14 cellular contexts compared by ENCODE assay signal in genomic region chr3:147930417-147930816, GRCh38.
DNase-seq lines count a peak whose midpoint lies in the region; ATAC-seq and TF ChIP-seq lines count a peak whose summit lies in the region.
"Had no signal": no experiment of that assay in that cellular context is flagged by ENCODE, and none has a peak within 500 bp of the region (broad histone marks: within the 10 kb centered on the region; RNA-seq: fewer than 3 reads in every experiment).

No MANE protein-coding gene starts in this region.

- H3K79me2 ChIP-seq in H9 (ENCODE audit: insufficient read depth, low read length): no peaks in the 10 kb centered on the region

- H2BK12ac ChIP-seq in H9 (ENCODE audit: insufficient read length, low read depth, low read length): no peak overlapping the region

- intact Hi-C loops in Right ventricle myocardium inferior (cut with DNase I): no loop called here

- H3K4me1 ChIP-seq in H9 (ENCODE audit: insufficient read depth, low read length): peaks cover 3% of the 10 kb centered on the region; the same call in 1 of the 2 replicates
- H3K4me1 ChIP-seq: upper lobe of left lung had no signal

- H2AFZ ChIP-seq in H9 (ENCODE audit: low read length): no peak overlapping the region

- no peak overlapping the region for H2BK120ac ChIP-seq in H9 (ENCODE audit: low read depth, low read length, poor library complexity, severe bottlenecking)

- H3K14ac ChIP-seq in H9 (ENCODE audit: insufficient read depth, low read length): no peak overlapping the region

- H2BK5ac ChIP-seq in H9 (ENCODE audit: insufficient read length, low read length): no peak overlapping the region

- no peaks in the 10 kb centered on the region for H3K27me3 ChIP-seq in H9 (ENCODE audit: insufficient read depth, low read length)
- H3K27me3 ChIP-seq: upper lobe of left lung had no signal

- H3K56ac ChIP-seq in H9 (ENCODE audit: insufficient read length, low read depth, low read length): no peak overlapping the region

- H3K4me1 Mint-ChIP-seq in nephron progenitor cell (peaks cover 26% of the 10 kb centered on the region), H9 (peaks cover 45 to 46% of the 10 kb centered on the region in 2 experiments)
- H3K4me1 Mint-ChIP-seq: activated CD4-positive, alpha-beta T cell treated with anti-CD3 and anti-CD28 coated beads, Interleukin-2, amount 10 ng/mL, durations not matched to agents 24 days and 14 days; B cell had no signal

- no peaks in the 10 kb centered on the region for H3K79me1 ChIP-seq in H9 (ENCODE audit: insufficient read depth, low read depth, low read length, poor library complexity, severe bottlenecking)

- H2BK20ac ChIP-seq in H9 (ENCODE audit: low read depth, low read length, poor library complexity, severe bottlenecking): no peak overlapping the region

- no peak overlapping the region for H3K9ac ChIP-seq in H9 (ENCODE audit: extremely low read depth, insufficient read length, low read length)

- no peak overlapping the region for H3K23ac ChIP-seq in H9 (ENCODE audit: insufficient read length, low read depth, low read length)

- H3K18ac ChIP-seq in H9 (ENCODE audit: insufficient read length, low read depth, low read length): no peak overlapping the region

- no peak for ATAC-seq in Right ventricle myocardium inferior

- no peaks in the 10 kb centered on the region for H3K23me2 ChIP-seq in H9 (ENCODE audit: insufficient read length, low read depth, low read length, poor library complexity, severe bottlenecking)

- H3K27ac Mint-ChIP-seq in nephron progenitor cell (peak overlapping the region; percentile 50), H9 (peak overlapping the region in 1 of 3 experiments; percentile 80; a peak in 2 of 7 replicates)
- H3K27ac Mint-ChIP-seq: activated CD4-positive, alpha-beta T cell treated with anti-CD3 and anti-CD28 coated beads, Interleukin-2, amount 10 ng/mL, durations not matched to agents 24 days and 14 days; B cell had no signal

- H3T11ph ChIP-seq in H9 (ENCODE audit: low read length): no peak overlapping the region

- no peak overlapping the region for H4K5ac ChIP-seq in H9 (ENCODE audit: insufficient read length, low read depth, low read length)

- no peak overlapping the region for H3K4ac ChIP-seq in H9 (ENCODE audit: low read depth, low read length)

- H3K9me3 ChIP-seq in H9 (ENCODE audit: control insufficient read depth, low read depth, low read length): no peaks in the 10 kb centered on the region
- H3K9me3 ChIP-seq: upper lobe of left lung had no signal

- H2AK5ac ChIP-seq in H9 (ENCODE audit: insufficient read length, low read length): no peak overlapping the region

- H3K4me3 Mint-ChIP-seq in nephron progenitor cell (no peak overlapping the region), H9 (no peak overlapping the region)
- H3K4me3 Mint-ChIP-seq: activated CD4-positive, alpha-beta T cell treated with anti-CD3 and anti-CD28 coated beads, Interleukin-2, amount 10 ng/mL, durations not matched to agents 24 days and 14 days; B cell had no signal

- H2BK15ac ChIP-seq in H9 (ENCODE audit: low read depth, low read length): no peak overlapping the region

- H3K27me3 Mint-ChIP-seq in nephron progenitor cell (ENCODE audit: low read depth, poor library complexity): no peaks in the 10 kb centered on the region
- H3K27me3 Mint-ChIP-seq in H9 (ENCODE audit: low read depth): no peaks in the 10 kb centered on the region
- H3K27me3 Mint-ChIP-seq: activated CD4-positive, alpha-beta T cell treated with anti-CD3 and anti-CD28 coated beads, Interleukin-2, amount 10 ng/mL, durations not matched to agents 24 days and 14 days; B cell had no signal

- H3K9me3 Mint-ChIP-seq in nephron progenitor cell (no peaks in the 10 kb centered on the region), H9 (no peaks in the 10 kb centered on the region)
- H3K9me3 Mint-ChIP-seq: activated CD4-positive, alpha-beta T cell treated with anti-CD3 and anti-CD28 coated beads, Interleukin-2, amount 10 ng/mL, durations not matched to agents 24 days and 14 days had no signal

- H4K91ac ChIP-seq in H9 (ENCODE audit: insufficient read length, low read depth, low read length): no peak overlapping the region

- H4K20me1 ChIP-seq in H9 (ENCODE audit: control insufficient read depth, insufficient read depth, insufficient read length): no peaks in the 10 kb centered on the region

- H3K27ac ChIP-seq in H9 (ENCODE audit: insufficient read length, low read depth, low read length): no peak overlapping the region
- H3K27ac ChIP-seq: upper lobe of left lung had no signal

- WGBS in H9 (ENCODE audit: extremely low coverage, insufficient read length, low lambda C conversion rate): no CpG with 5 or more reads among the region's 3 CpGs

- no peak for TF ChIP-seq CTCF in nephron progenitor cell (IDR thresholded peaks at IDR 0.05)
- TF ChIP-seq CTCF in H9 (conservative IDR thresholded peaks at IDR 0.05): no peak

- H3K36me3 Mint-ChIP-seq in nephron progenitor cell (ENCODE audit: low read depth) (no peaks in the 10 kb centered on the region), H9 (ENCODE audit: insufficient read depth in 1 of 3, low read depth in 3 of 3) (no peaks in the 10 kb centered on the region)

- no peak overlapping the region for H3K4me2 ChIP-seq in H9 (ENCODE audit: insufficient read depth, insufficient read length, low read length)

- no peak overlapping the region for H4K8ac ChIP-seq in H9 (replicated peaks; ENCODE audit: insufficient read length, low read depth, low read length)

- DNase-seq in AG08396 (ENCODE audit: low spot score) (peak; percentile 3), M059J (ENCODE audit: low read depth) (peak; percentile 65), dermis blood vessel endothelial cell (peak; percentile 79), nephron progenitor cell (no peak), cerebellum (ENCODE audit: low spot score) (no peak), H9 (no peak), Right ventricle myocardium inferior (ENCODE audit: missing footprints) (no peak)
- DNase-seq in stimulated activated CD4-positive, alpha-beta T cell treated with anti-CD3 and anti-CD28 coated beads, Interleukin-2, amount 100 ng/mL, for 48 hours: no peak
- DNase-seq: activated CD4-positive, alpha-beta T cell treated with anti-CD3 and anti-CD28 coated beads, Interleukin-2, amount 10 ng/mL, durations not matched to agents 24 days and 14 days; activated effector memory CD4-positive, alpha-beta T cell treated with Interleukin-2 at 50 U/mL for 16 hours; cerebellar nuclear complex; NCI-H1436 treated with DMSO at 0.1 percent for 48 hours; upper lobe of left lung had no signal

Comparison
In these comparisons a context has a peak if more than half of its experiments do, and no peak if none do; other contexts are left out.
1. DNase-seq: peak in AG08396 (single experiment), M059J (single experiment) and dermis blood vessel endothelial cell (single experiment); none in nephron progenitor cell (single experiment), cerebellum (single experiment), H9 (single experiment), Right ventricle myocardium inferior (single experiment) and stimulated activated CD4-positive, alpha-beta T cell treated with anti-CD3 and anti-CD28 coated beads, Interleukin-2, amount 100 ng/mL, for 48 hours (0 of 2).